Comparison of ENCODE assay signal across 6 cellular contexts in genomic region chr9:137077758-137078693, GRCh38. TPM values are rescaled to one million over a fixed set of nuclear protein-coding genes. Genes with fewer than 3 reads are reported as not detected.
DNase-seq lines count a peak whose midpoint lies in the region; ATAC-seq, FAIRE-seq and TF ChIP-seq lines count a peak whose summit lies in the region.

No MANE protein-coding gene starts in this region.

- H3K9me3 ChIP-seq in Panc1 (ENCODE audit: control insufficient read depth, insufficient read depth, low read depth, low read length) (no peaks in the 10 kb centered on the region), endothelial cell of umbilical vein (replicated peaks; ENCODE audit: control insufficient read depth, insufficient read depth, low read length) (no peaks in the 10 kb centered on the region)

- H3K27ac ChIP-seq in Panc1 (ENCODE audit: low read length) (peak overlapping the region; percentile 44; the same call in 1 of the 2 replicates), endothelial cell of umbilical vein (ENCODE audit: insufficient read depth, low read depth, low read length) (no peak overlapping the region), skin epidermis (peak overlapping the region; percentile 29 to 87 (median 79))

- no peak for TF ChIP-seq POLR2A in endothelial cell of umbilical vein (IDR thresholded peaks at IDR 0.05; ENCODE audit: low read depth, low read length)

- CTCF ChIA-PET in Panc1 (lab: Charles Lee): no interaction called here
- CTCF ChIA-PET in endothelial cell of umbilical vein (lab: Charles Lee): interaction anchor here (0.7 to 3.7 kb wide), 6 partner anchors 9 to 159 kb away, joined by 3 to 29 read pairs (median 10); partner anchors contain the start of genes MAN1B1 and NPDC1

- peaks cover 6% of the 10 kb centered on the region for H3K4me1 ChIP-seq in Panc1 (ENCODE audit: control insufficient read depth, insufficient read depth, low read length)
- peaks cover 7% of the 10 kb centered on the region for H3K4me1 ChIP-seq in endothelial cell of umbilical vein (ENCODE audit: control insufficient read depth, extremely low read depth, insufficient read depth, low read length)

- no peaks in the 10 kb centered on the region; the same call in 1 of the 2 replicates for H3K36me3 ChIP-seq in Panc1 (ENCODE audit: control insufficient read depth, insufficient read depth, low read length)
- peaks cover 0 to 31% of the 10 kb centered on the region in 2 experiments for H3K36me3 ChIP-seq in endothelial cell of umbilical vein (ENCODE audit: control insufficient read depth in 2 of 2, extremely low read depth in 1 of 2, insufficient read depth in 2 of 2, low read length in 2 of 2)

- in situ Hi-C loops in Panc1 (cut with HindIII; ENCODE audit: low pct_unique_long_range_greater_than_20kb, low sequenced_read_pairs): no loop called here

- ATAC-seq in GM19351 (IDR thresholded peaks at IDR 0.05; ENCODE audit: unreplicated experiment) (peak; percentile 32), Panc1 (peak; percentile 45), GM21367 (IDR thresholded peaks at IDR 0.05; ENCODE audit: unreplicated experiment) (no peak)

- H3K9ac ChIP-seq in endothelial cell of umbilical vein (replicated peaks; ENCODE audit: extremely low read depth, insufficient read depth, low read length): peak overlapping the region; percentile 24

- H3K4me3 ChIP-seq in Panc1 (ENCODE audit: low read depth in 2 of 2, low read length in 2 of 2): peak overlapping the region; percentile 54 to 57
- H3K4me3 ChIP-seq in endothelial cell of umbilical vein (replicated peaks in 1 of 3; ENCODE audit: insufficient read depth in 1 of 3, low read depth in 1 of 3, low read length in 3 of 3): peak overlapping the region; percentile 54 to 88 (median 60)
- peak overlapping the region; percentile 46 to 71 (median 61) for H3K4me3 ChIP-seq in skin epidermis

- no peaks in the 10 kb centered on the region for H3K9me1 ChIP-seq in endothelial cell of umbilical vein (replicated peaks; ENCODE audit: control insufficient read depth, extremely low read depth, insufficient read depth, low read length)

- BruUV-seq in Panc1 (replicated peaks; lab: Mats Ljungman, UMichigan): no TSS peak
- BruUV-seq in endothelial cell of umbilical vein (replicated peaks; lab: Mats Ljungman, UMichigan): TSS peak; percentile 16

- no peaks in the 10 kb centered on the region for H4K20me1 ChIP-seq in endothelial cell of umbilical vein (replicated peaks; ENCODE audit: control insufficient read depth, extremely low read depth, insufficient read depth, low read length)

- no peak for FAIRE-seq in endothelial cell of umbilical vein (lab: Jason Lieb, UNC)

- H3K4me2 ChIP-seq in endothelial cell of umbilical vein (ENCODE audit: insufficient read depth, low read length): peak overlapping the region; percentile 42

- dilution Hi-C loops in endothelial cell of umbilical vein (cut with MboI; ENCODE audit: extremely low pct_ligation_motif_present, low sequenced_read_pairs): no loop called here

- H3K27me3 ChIP-seq in Panc1 (ENCODE audit: control insufficient read depth, insufficient read depth, low read length): no peaks in the 10 kb centered on the region
- H3K27me3 ChIP-seq in endothelial cell of umbilical vein (ENCODE audit: control insufficient read depth in 2 of 2, insufficient read depth in 2 of 2, low read length in 2 of 2): no peaks in the 10 kb centered on the region

- H2AFZ ChIP-seq in endothelial cell of umbilical vein (ENCODE audit: low read depth, low read length): peak overlapping the region; percentile 65

- POLR2A ChIA-PET in Panc1 (lab: Charles Lee) (no interaction called here), endothelial cell of umbilical vein (lab: Charles Lee) (no interaction called here)

- DNase-seq in Panc1 (ENCODE audit: low read depth, low spot score) (no peak), endothelial cell of umbilical vein (ENCODE audit: low read depth, low spot score) (peak; percentile 12), NCI-H1436 treated with DMSO at 0.1 percent for 48 hours (lab: John Stamatoyannopoulos, UW) (no peak)

- intact Hi-C loops in Panc1 (cut with micrococcal nuclease; ENCODE audit: unreplicated experiment) (no loop called here), endothelial cell of umbilical vein (cut with micrococcal nuclease) (no loop called here)

- peaks cover 6% of the 10 kb centered on the region for H3K79me2 ChIP-seq in endothelial cell of umbilical vein (ENCODE audit: control insufficient read depth, insufficient read depth, low read length)

- TF ChIP-seq CTCF in Panc1 (IDR thresholded peaks at IDR 0.05) (no peak), endothelial cell of umbilical vein (IDR thresholded peaks at IDR 0.05; ENCODE audit: extremely low read depth in 1 of 2, insufficient read depth in 1 of 2, low read depth in 1 of 2, low read length in 2 of 2) (no peak)

TF ChIP-seq in endothelial cell of umbilical vein, 7 proteins besides CTCF, POLR2A, EP300 and RAD21 (continues in another document):
- TF ChIP-seq POLR2AphosphoS5 (IDR thresholded peaks at IDR 0.05; ENCODE audit: insufficient read depth, low read depth, low read length): no peak
- no peak for TF ChIP-seq MAX (IDR thresholded peaks at IDR 0.05; ENCODE audit: insufficient read depth, insufficient read length)
- no peak for TF ChIP-seq MYC (IDR thresholded peaks at IDR 0.05; ENCODE audit: low read depth, low read length)
- no peak for TF ChIP-seq JUN (IDR thresholded peaks at IDR 0.05; ENCODE audit: borderline replicate concordance, insufficient read depth, insufficient read length, low read depth)
- no peak for TF ChIP-seq FOS (IDR thresholded peaks at IDR 0.05; ENCODE audit: borderline replicate concordance, insufficient read depth, low read length)

RNA-seq across cellular contexts. Expression of gene UAP1L1, which starts 0.7 kb away (rescaled TPM):
- total RNA-seq in Panc1 (2021; ENCODE audit: unreplicated experiment): 23.1 TPM
- polyA plus RNA-seq in Panc1 (2012; ENCODE audit: insufficient read length): 13.1 TPM
- total RNA-seq in endothelial cell of umbilical vein: 38.1 and 41.7 TPM in 2 replicates
- 26.0 and 31.0 TPM in 2 replicates for polyA plus RNA-seq in endothelial cell of umbilical vein
- polyA plus RNA-seq in endothelial cell of umbilical vein (2011; cell fraction: cytosol; rRNA removed): 9.6 and 12.4 TPM in 2 replicates
- 78.3 and 99.1 TPM in 2 replicates for polyA plus RNA-seq in endothelial cell of umbilical vein (2011; cell fraction: nucleus; rRNA removed)
- polyA plus RNA-seq in endothelial cell of umbilical vein (2012): 15.9 and 21.8 TPM in 2 replicates
- 14.5 and 17.0 TPM in 2 replicates for polyA minus RNA-seq in endothelial cell of umbilical vein
- 1.2 TPM for polyA minus RNA-seq in endothelial cell of umbilical vein (2011; cell fraction: cytosol; rRNA and poly(A)+ RNA removed)
- 10.9 and 17.4 TPM in 2 replicates for polyA minus RNA-seq in endothelial cell of umbilical vein (2011; cell fraction: nucleus; rRNA and poly(A)+ RNA removed)

RNA-seq across cellular contexts. Expression of gene SAPCD2, which starts 7.7 kb away (rescaled TPM):
- 18.4 TPM for total RNA-seq in Panc1 (2021; ENCODE audit: unreplicated experiment)
- polyA plus RNA-seq in Panc1 (2012; ENCODE audit: insufficient read length): 11.5 TPM
- total RNA-seq in endothelial cell of umbilical vein: 24.3 and 27.8 TPM in 2 replicates
- 11.5 and 13.2 TPM in 2 replicates for polyA plus RNA-seq in endothelial cell of umbilical vein
- 13.1 and 17.1 TPM in 2 replicates for polyA plus RNA-seq in endothelial cell of umbilical vein (2011; cell fraction: cytosol; rRNA removed)
- polyA plus RNA-seq in endothelial cell of umbilical vein (2011; cell fraction: nucleus; rRNA removed): 10.8 and 13.8 TPM in 2 replicates
- 8.2 and 11.9 TPM in 2 replicates for polyA plus RNA-seq in endothelial cell of umbilical vein (2012)
- 5.1 and 6.9 TPM in 2 replicates for polyA minus RNA-seq in endothelial cell of umbilical vein
- 45.6 TPM for polyA minus RNA-seq in endothelial cell of umbilical vein (2011; cell fraction: cytosol; rRNA and poly(A)+ RNA removed)
- polyA minus RNA-seq in endothelial cell of umbilical vein (2011; cell fraction: nucleus; rRNA and poly(A)+ RNA removed): 4.0 and 4.3 TPM in 2 replicates

RNA-seq across cellular contexts. Expression of gene MAN1B1, which starts 8.8 kb away (rescaled TPM):
- 57.2 TPM for total RNA-seq in Panc1 (2021; ENCODE audit: unreplicated experiment)
- 49.5 TPM for polyA plus RNA-seq in Panc1 (2012; ENCODE audit: insufficient read length)
- 67.7 and 75.3 TPM in 2 replicates for total RNA-seq in endothelial cell of umbilical vein
- polyA plus RNA-seq in endothelial cell of umbilical vein: 81.0 and 83.3 TPM in 2 replicates
- polyA plus RNA-seq in endothelial cell of umbilical vein (2011; cell fraction: cytosol; rRNA removed): 58.6 and 65.6 TPM in 2 replicates
- polyA plus RNA-seq in endothelial cell of umbilical vein (2011; cell fraction: nucleus; rRNA removed): 118 and 127 TPM in 2 replicates
- polyA plus RNA-seq in endothelial cell of umbilical vein (2012): 52.1 and 66.1 TPM in 2 replicates
- polyA minus RNA-seq in endothelial cell of umbilical vein: 69.3 and 85.8 TPM in 2 replicates
- 35.2 TPM for polyA minus RNA-seq in endothelial cell of umbilical vein (2011; cell fraction: cytosol; rRNA and poly(A)+ RNA removed)
- 36.4 and 41.0 TPM in 2 replicates for polyA minus RNA-seq in endothelial cell of umbilical vein (2011; cell fraction: nucleus; rRNA and poly(A)+ RNA removed)

RNA-seq across cellular contexts. Expression of gene ENTPD2, which starts 24.2 kb away (rescaled TPM):
- total RNA-seq in Panc1 (2021; ENCODE audit: unreplicated experiment) (2.8 TPM), endothelial cell of umbilical vein (not detected in 2 replicates)
- polyA plus RNA-seq in Panc1 (2012; ENCODE audit: insufficient read length): 5.5 TPM
- 0.03 TPM in 1 of 2 replicates, not detected in the other for polyA plus RNA-seq in endothelial cell of umbilical vein
- 0.05 TPM in 1 of 2 replicates, not detected in the other for polyA plus RNA-seq in endothelial cell of umbilical vein (2011; cell fraction: cytosol; rRNA removed)
- not detected in 2 replicates for polyA plus RNA-seq in endothelial cell of umbilical vein (2011; cell fraction: nucleus; rRNA removed)
- polyA plus RNA-seq in endothelial cell of umbilical vein (2012): not detected in 2 replicates
- polyA minus RNA-seq in endothelial cell of umbilical vein: 0.08 TPM in 1 of 2 replicates, not detected in the other
- not detected for polyA minus RNA-seq in endothelial cell of umbilical vein (2011; cell fraction: cytosol; rRNA and poly(A)+ RNA removed)
- not detected in 2 replicates for polyA minus RNA-seq in endothelial cell of umbilical vein (2011; cell fraction: nucleus; rRNA and poly(A)+ RNA removed)

RNA-seq across cellular contexts. Expression of gene NPDC1, which starts 32.0 kb away (rescaled TPM):
- total RNA-seq in Panc1 (2021; ENCODE audit: unreplicated experiment) (43.5 TPM), endothelial cell of umbilical vein (157 and 181 TPM in 2 replicates)
- polyA plus RNA-seq in Panc1 (2012; ENCODE audit: insufficient read length): 73.8 TPM
- 115 and 144 TPM in 2 replicates for polyA plus RNA-seq in endothelial cell of umbilical vein
- 36.8 and 76.5 TPM in 2 replicates for polyA plus RNA-seq in endothelial cell of umbilical vein (2011; cell fraction: cytosol; rRNA removed)
- polyA plus RNA-seq in endothelial cell of umbilical vein (2011; cell fraction: nucleus; rRNA removed): 315 and 318 TPM in 2 replicates
- polyA plus RNA-seq in endothelial cell of umbilical vein (2012): 82.5 and 142 TPM in 2 replicates
- 15.9 and 21.7 TPM in 2 replicates for polyA minus RNA-seq in endothelial cell of umbilical vein
- 49.1 TPM for polyA minus RNA-seq in endothelial cell of umbilical vein (2011; cell fraction: cytosol; rRNA and poly(A)+ RNA removed)
- polyA minus RNA-seq in endothelial cell of umbilical vein (2011; cell fraction: nucleus; rRNA and poly(A)+ RNA removed): 24.8 and 73.7 TPM in 2 replicates
